30 cellular contexts compared by ENCODE assay signal in the genomic region with DNA sequence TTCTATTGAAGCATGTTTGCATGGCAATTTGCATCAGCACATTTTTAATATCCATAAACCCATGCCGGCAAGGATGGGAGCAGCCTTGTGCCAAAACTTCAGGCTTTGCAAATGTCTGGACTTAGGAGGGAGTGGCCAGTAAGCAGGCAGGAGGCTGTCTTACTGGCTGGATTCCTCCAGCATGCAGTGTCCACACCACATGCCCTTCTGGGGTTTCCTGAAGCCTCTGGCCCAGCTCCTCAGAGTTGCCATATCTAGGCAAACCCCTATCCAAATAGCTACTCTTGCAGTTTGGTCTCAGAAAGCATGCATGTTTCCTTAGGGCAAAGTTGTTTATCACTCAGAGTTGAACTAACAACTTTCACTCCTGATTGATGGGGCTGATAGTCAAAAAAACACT.
DNase-seq lines count a peak whose midpoint lies in the region; ATAC-seq and TF ChIP-seq lines count a peak whose summit lies in the region.
"Had no signal": no experiment of that assay in that cellular context is flagged by ENCODE, and none has a peak within 500 bp of the region (broad histone marks: within the 10 kb centered on the region; RNA-seq: fewer than 3 reads in every experiment).

No MANE protein-coding gene starts in this region.

- no peak overlapping the region for H3K14ac ChIP-seq in trophoblast cell (ENCODE audit: low read length)

- H2BK5ac ChIP-seq in trophoblast cell (ENCODE audit: low read depth, low read length, poor library complexity): no peak overlapping the region

- no peak overlapping the region for H2BK12ac ChIP-seq in trophoblast cell (ENCODE audit: low read length)

- H3K36me3 ChIP-seq in trophoblast cell (ENCODE audit: control insufficient read depth in 1 of 2, insufficient read depth in 2 of 2, low read length in 2 of 2): no peaks in the 10 kb centered on the region
- H3K36me3 ChIP-seq: ovary, Peyer's patch, upper lobe of left lung, WERI-Rb-1 had no signal

- H3K4me2 ChIP-seq in trophoblast cell (ENCODE audit: low read length): no peak overlapping the region
- H3K4me2 ChIP-seq: hepatocyte had no signal

- no peak for ATAC-seq in GM18505 (IDR thresholded peaks at IDR 0.05; ENCODE audit: unreplicated experiment)
- ATAC-seq: GM12878; HCT116; left cardiac atrium; stimulated activated effector memory CD8-positive, alpha-beta T cell treated with anti-CD3 and anti-CD28 coated beads, Interleukin-12 subunit alpha, Interleukin-12 subunit beta, amount 100 ng/mL, for 72 hours had no signal

- H3K4me3 ChIP-seq in trophoblast cell (ENCODE audit: low read depth, low read length): no peak overlapping the region
- H3K4me3 ChIP-seq: GM12878, hepatocyte, ovary, Peyer's patch, upper lobe of left lung had no signal

- H3K9ac ChIP-seq in trophoblast cell (ENCODE audit: low read length): no peak overlapping the region

- peaks cover 4 to 7% of the 10 kb centered on the region in 2 experiments for H3K4me1 ChIP-seq in trophoblast cell (ENCODE audit: control insufficient read depth in 1 of 2, insufficient read depth in 2 of 2, low read length in 2 of 2)
- H3K4me1 ChIP-seq: Peyer's patch, upper lobe of left lung had no signal

- DNase-seq in GM03348 (ENCODE audit: low spot score): peak; percentile 68
- peak; percentile 82 to 87 for DNase-seq in NCI-H526 (lab: John Stamatoyannopoulos, UW)
- DNase-seq in fibroblast of gingiva (ENCODE audit: low read depth): peak; percentile 84
- peak; percentile 63 to 85 for DNase-seq in trophoblast cell
- no peak for DNase-seq in cerebellum (ENCODE audit: low spot score)
- no peak for DNase-seq in GOT3 (lab: John Stamatoyannopoulos, UW)
- no peak for DNase-seq in ACHN
- DNase-seq: activated CD4-positive, alpha-beta T cell treated with anti-CD3 and anti-CD28 coated beads for 4 hours; activated CD8-positive, alpha-beta memory T cell treated with anti-CD3 and anti-CD28 coated beads for 24 hours; activated T-cell treated with anti-CD3 and anti-CD28 coated beads for 4 hours; central memory CD4-positive, alpha-beta T cell; DND-41; erythroblast; Karpas-422; left cardiac atrium; NCI-H146; NCI-H2107; NCI-H345; NCI-H82; ovary; Peyer's patch; SIG-M5; T-helper 9 cell; upper lobe of left lung; WERI-Rb-1 had no signal

- H4K8ac ChIP-seq in trophoblast cell (ENCODE audit: low read depth, low read length): no peak overlapping the region

- no peak overlapping the region for H2AK5ac ChIP-seq in trophoblast cell (ENCODE audit: low read length)

- H4K91ac ChIP-seq in trophoblast cell (ENCODE audit: low read depth, low read length): no peak overlapping the region

- peaks cover 2% of the 10 kb centered on the region for H3K79me1 ChIP-seq in trophoblast cell (ENCODE audit: low read length)

- H2BK120ac ChIP-seq in trophoblast cell (ENCODE audit: insufficient read depth, low read length, poor library complexity): no peak overlapping the region

- no peaks in the 10 kb centered on the region for H3K79me2 ChIP-seq in trophoblast cell (ENCODE audit: control insufficient read depth, insufficient read depth, low read length, poor library complexity)
- H3K79me2 ChIP-seq: hepatocyte had no signal

- H3K27me3 ChIP-seq in trophoblast cell (ENCODE audit: insufficient read depth, low read length): no peaks in the 10 kb centered on the region
- H3K27me3 ChIP-seq: ovary, Peyer's patch, upper lobe of left lung had no signal

- H3K27ac ChIP-seq in trophoblast cell (ENCODE audit: low read depth, low read length): no peak overlapping the region
- H3K27ac ChIP-seq: hepatocyte, ovary, Peyer's patch, upper lobe of left lung, WERI-Rb-1 had no signal

- in situ Hi-C loops in ACHN (cut with HindIII; ENCODE audit: low pct_ligation_motif_present, low pct_unique_long_range_greater_than_20kb, low sequenced_read_pairs): no loop called here

- H2AFZ ChIP-seq in trophoblast cell (ENCODE audit: insufficient read depth, low read length, poor library complexity): no peak overlapping the region
- H2AFZ ChIP-seq: hepatocyte had no signal

- TF ChIP-seq POLR2A in GM18505 (IDR thresholded peaks at IDR 0.05; ENCODE audit: borderline replicate concordance, extremely low read depth, insufficient read depth, insufficient read length): no peak

- WGBS in trophoblast cell (ENCODE audit: extremely low coverage, insufficient coverage, insufficient read length): no CpG with 5 or more reads among the region's 1 CpG

- no peak overlapping the region for H3K23ac ChIP-seq in trophoblast cell (ENCODE audit: low read length)

- H3K4ac ChIP-seq in trophoblast cell (ENCODE audit: low read depth, low read length): no peak overlapping the region

- H4K12ac ChIP-seq in trophoblast cell (ENCODE audit: low read depth, low read length): no peak overlapping the region

- H3K9me3 ChIP-seq in trophoblast cell (ENCODE audit: insufficient read depth, low read depth, low read length): peaks cover 1% of the 10 kb centered on the region
- H3K9me3 ChIP-seq: ovary, Peyer's patch, upper lobe of left lung had no signal

- H3K18ac ChIP-seq in trophoblast cell (ENCODE audit: low read length): no peak overlapping the region

Comparison
In these comparisons a context has a peak if more than half of its experiments do, and no peak if none do; other contexts are left out.
1. DNase-seq: peak in GM03348 (single experiment), NCI-H526 (2 of 2), fibroblast of gingiva (single experiment) and trophoblast cell (2 of 2); none in cerebellum (single experiment), GOT3 (single experiment) and ACHN (single experiment).